Comparison of ENCODE assay signal across 22 cellular contexts in genomic region chr6:3962897-3963296, GRCh38.
DNase-seq lines count a peak whose midpoint lies in the region; ATAC-seq and TF ChIP-seq lines count a peak whose summit lies in the region.
"Had no signal": no experiment of that assay in that cellular context is flagged by ENCODE, and none has a peak within 500 bp of the region (broad histone marks: within the 10 kb centered on the region; RNA-seq: fewer than 3 reads in every experiment).

No MANE protein-coding gene starts in this region.

- no peak overlapping the region for H3K4me3 ChIP-seq in HEK293 (ENCODE audit: low read depth, low read length)
- H3K4me3 ChIP-seq: esophagus muscularis mucosa, SK-N-MC, tibial artery had no signal

- POLR2A ChIA-PET in HEK293 (lab: Yijun Ruan, JAX), result interaction anchor here (0.6 to 1.1 kb wide), 2 partner anchors 29 to 213 kb away, joined by 4 to 9 read pairs; no protein-coding TSS in a partner anchor

- TF ChIP-seq CTCF in HEK293 (tag by site-specific recombination; IDR thresholded peaks at IDR 0.05), result no peak

- CTCF ChIA-PET in HEK293 (lab: Yijun Ruan, JAX), result interaction anchor here (1.4 kb wide), 1 partner anchor 15 kb away, joined by 10 read pairs; no protein-coding TSS in a partner anchor

- ATAC-seq in left lobe of liver, result peak; percentile 79
- no peak for ATAC-seq in HG03565 (IDR thresholded peaks at IDR 0.05; ENCODE audit: unreplicated experiment)
- ATAC-seq: WTC11 had no signal

- no peaks in the 10 kb centered on the region for H3K36me3 ChIP-seq in HEK293 (ENCODE audit: control insufficient read depth in 2 of 2, insufficient read depth in 1 of 2, low read length in 2 of 2)
- H3K36me3 ChIP-seq: esophagus muscularis mucosa, tibial artery had no signal

- peaks cover 10% of the 10 kb centered on the region for H3K4me1 ChIP-seq in HEK293 (ENCODE audit: control insufficient read depth, insufficient read depth, low read length)
- H3K4me1 ChIP-seq: tibial artery had no signal

- no peaks in the 10 kb centered on the region for H3K9me3 ChIP-seq in HEK293 (ENCODE audit: control insufficient read depth, insufficient read depth, low read depth, low read length)
- H3K9me3 ChIP-seq: esophagus muscularis mucosa, tibial artery had no signal

- in situ Hi-C loops in SK-MEL-5 (cut with HindIII; ENCODE audit: low pct_unique_long_range_greater_than_20kb, low sequenced_read_pairs), result no loop called here

- DNase-seq in COLO829 (ENCODE audit: low spot score) (peak; percentile 53), SK-MEL-5 (ENCODE audit: low read depth, low spot score) (peak; percentile 31), left lobe of liver (ENCODE audit: low spot score) (no peak), dedifferentiated amniotic fluid mesenchymal stem cell (ENCODE audit: extremely low spot score) (no peak), T-helper 1 cell (no peak)
- DNase-seq in effector CD8-positive, alpha-beta T cell (lab: John Stamatoyannopoulos, UW), result no peak
- DNase-seq: activated CD4-positive, alpha-beta memory T cell treated with anti-CD3 and anti-CD28 coated beads for 36 hours; activated gamma-delta T cell; caudate nucleus; CD8-positive, alpha-beta memory T cell; NCI-H1436; NCI-H2171; NCI-H526 treated with DMSO at 0.1 percent for 48 hours; nephron progenitor cell; small intestine; stimulated activated CD4-positive, alpha-beta T cell treated with anti-CD3 and anti-CD28 coated beads, Interleukin-2, amount 100 ng/mL, for 48 hours; tibial artery had no signal

- H3K27ac ChIP-seq in HEK293 (ENCODE audit: extremely low read depth, low read depth, low read length), result no peak overlapping the region; the same call in 1 of the 2 replicates
- H3K27ac ChIP-seq: esophagus muscularis mucosa, SK-N-MC, tibial artery had no signal

TF ChIP-seq in HEK293, 187 proteins besides CTCF, POLR2A, EP300 and RAD21:
- peak; percentile 32; the same call in 1 of the 2 replicates for TF ChIP-seq IKZF3 (tag by site-specific recombination; IDR thresholded peaks at IDR 0.05)
- TF ChIP-seq ZFHX2 (tag by site-specific recombination; conservative IDR thresholded peaks at IDR 0.05), result peak; percentile 23; the same call in 1 of the 2 replicates
- 0 out of 2 replicates have a peak, but pooled peaks have one; percentile 36 for TF ChIP-seq HOXD13 (CRISPR knock-in tag; IDR thresholded peaks at IDR 0.05; ENCODE audit: borderline replicate concordance)
- no peak for TF ChIP-seq ZNF488 (tag by site-specific recombination; IDR thresholded peaks at IDR 0.05)

Comparison
In these comparisons a context has a peak if more than half of its experiments do, and no peak if none do; other contexts are left out.
1. DNase-seq: peak in COLO829 (single experiment) and SK-MEL-5 (single experiment); none in left lobe of liver (single experiment), effector CD8-positive, alpha-beta T cell (single experiment), dedifferentiated amniotic fluid mesenchymal stem cell (single experiment) and T-helper 1 cell (0 of 5).